8 cellular contexts compared by ENCODE assay signal in the genomic region with DNA sequence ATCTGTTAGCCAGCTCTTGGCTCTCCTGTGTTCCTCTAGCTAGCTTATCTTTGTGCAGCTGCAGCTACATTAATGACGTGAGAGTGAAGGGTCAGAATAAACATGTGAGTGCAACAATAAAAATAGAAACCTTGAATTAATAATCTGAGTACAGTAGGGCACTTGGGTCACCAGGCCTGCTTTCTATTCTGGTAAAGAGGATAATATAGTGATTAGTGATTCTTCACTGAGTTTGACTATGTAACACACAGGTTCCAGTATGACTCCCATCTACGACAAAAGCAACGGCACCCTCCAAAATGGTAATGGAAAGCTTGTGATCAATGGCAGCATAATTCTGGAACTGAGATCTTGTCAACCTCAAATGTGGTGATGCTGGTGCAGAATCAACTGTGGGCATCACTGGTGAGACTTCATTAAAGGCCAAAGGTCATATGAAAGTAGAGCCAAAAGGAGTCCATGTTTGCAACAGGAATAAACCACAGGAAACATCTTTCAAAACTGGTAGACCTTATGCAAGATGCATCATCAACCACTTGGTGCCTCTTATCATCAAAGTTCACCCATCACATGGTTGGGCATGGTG.
DNase-seq lines count a peak whose midpoint lies in the region; ATAC-seq lines count a peak whose summit lies in the region.
"Had no signal": no experiment of that assay in that cellular context is flagged by ENCODE, and none has a peak within 500 bp of the region (broad histone marks: within the 10 kb centered on the region; RNA-seq: fewer than 3 reads in every experiment).

No MANE protein-coding gene starts in this region.

- DNase-seq in HCEC 1CT (peak; percentile 19), RKO (ENCODE audit: low spot score) (peak; percentile 12), myocyte (ENCODE audit: low read depth) (peak; percentile 32), NCI-H1048 (lab: John Stamatoyannopoulos, UW) (no peak), CD1c-positive myeloid dendritic cell (ENCODE audit: extremely low spot score) (no peak), germinal center (ENCODE audit: low spot score) (no peak)
- DNase-seq: NCI-H774 had no signal

- peak; percentile 48 for ATAC-seq in GM18520 (IDR thresholded peaks at IDR 0.05; ENCODE audit: unreplicated experiment)

Comparison
In these comparisons a context has a peak if more than half of its experiments do, and no peak if none do; other contexts are left out.
1. DNase-seq: peak in HCEC 1CT (single experiment), RKO (single experiment) and myocyte (single experiment); none in NCI-H1048 (single experiment), CD1c-positive myeloid dendritic cell (single experiment) and germinal center (single experiment).